In genomic region chr22:39515266-39516050, GRCh38 we compare ENCODE assay signal across 23 cellular contexts. TPM values are rescaled to one million over a fixed set of nuclear protein-coding genes. Genes with fewer than 3 reads are reported as not detected.
A peak's percentile ranks its signal among the peaks of the same experiment; 100 is the strongest.
DNase-seq lines count a peak whose midpoint lies in the region; ATAC-seq, FAIRE-seq and TF ChIP-seq lines count a peak whose summit lies in the region.
"Had no signal": no experiment of that assay in that cellular context is flagged by ENCODE, and none has a peak within 500 bp of the region (broad histone marks: within the 10 kb centered on the region; RNA-seq: fewer than 3 reads in every experiment).

No MANE protein-coding gene starts in this region.

- no peak overlapping the region for H3K27ac ChIP-seq in CD4-positive, alpha-beta memory T cell (ENCODE audit: low read depth, low read length)
- H3K27ac ChIP-seq: brain microvascular endothelial cell, parathyroid adenoma, sigmoid colon, stomach, upper lobe of right lung had no signal

- no peak overlapping the region for H3K4me3 Mint-ChIP-seq in CD4-positive, alpha-beta memory T cell
- H3K4me3 Mint-ChIP-seq in activated CD8-positive, alpha-beta T cell treated with anti-CD3 and anti-CD28 coated beads, Interleukin-2, amount 10 ng/mL, durations not matched to agents 7 days and 5 days, result no peak overlapping the region
- no peak overlapping the region for H3K4me3 Mint-ChIP-seq in Caco-2 (ENCODE audit: unreplicated experiment)
- H3K4me3 Mint-ChIP-seq: B cell had no signal

- no peak overlapping the region for H3K4me3 ChIP-seq in CD4-positive, alpha-beta memory T cell (ENCODE audit: low read length in 2 of 2)
- H3K4me3 ChIP-seq in Caco-2 (ENCODE audit: low read depth, low read length), result no peak overlapping the region
- H3K4me3 ChIP-seq: sigmoid colon, stomach, upper lobe of right lung had no signal

- peaks cover 37 to 65% of the 10 kb centered on the region in 2 donors for H3K36me3 Mint-ChIP-seq in CD4-positive, alpha-beta memory T cell
- peaks cover 64% of the 10 kb centered on the region for H3K36me3 Mint-ChIP-seq in activated CD8-positive, alpha-beta T cell treated with anti-CD3 and anti-CD28 coated beads, Interleukin-2, amount 10 ng/mL, durations not matched to agents 7 days and 5 days (ENCODE audit: low read depth)
- peaks cover 83% of the 10 kb centered on the region for H3K36me3 Mint-ChIP-seq in Caco-2 (ENCODE audit: insufficient read depth, unreplicated experiment)

- no TSS peak for BruUV-seq in Caco-2 (replicated peaks; lab: Mats Ljungman, UMichigan)

- peak; percentile 4 for FAIRE-seq in GM19239 (lab: Jason Lieb, UNC)
- FAIRE-seq: colon had no signal

- peaks cover 14% of the 10 kb centered on the region for H3K4me1 ChIP-seq in CD4-positive, alpha-beta memory T cell (ENCODE audit: insufficient read depth, low read length)
- peaks cover 13% of the 10 kb centered on the region; the same call in 1 of the 2 replicates for H3K4me1 ChIP-seq in Caco-2
- H3K4me1 ChIP-seq: parathyroid adenoma had no signal

- TF ChIP-seq CTCF in Caco-2 (IDR thresholded peaks at IDR 0.05; ENCODE audit: insufficient read depth in 1 of 2, low read depth in 1 of 2, low read length in 1 of 2, severe bottlenecking in 1 of 2, unreplicated experiment in 1 of 2) (no peak), omental fat pad (IDR thresholded peaks at IDR 0.05) (no peak)

- peaks cover 9 to 28% (median 19%) of the 10 kb centered on the region in 4 donors for H3K4me1 Mint-ChIP-seq in CD4-positive, alpha-beta memory T cell
- peaks cover 39% of the 10 kb centered on the region for H3K4me1 Mint-ChIP-seq in activated CD8-positive, alpha-beta T cell treated with anti-CD3 and anti-CD28 coated beads, Interleukin-2, amount 10 ng/mL, durations not matched to agents 7 days and 5 days (ENCODE audit: low read depth)
- H3K4me1 Mint-ChIP-seq in Caco-2 (ENCODE audit: low read depth, unreplicated experiment), result peaks cover 28% of the 10 kb centered on the region

- POLR2A ChIA-PET in CD4-positive, alpha-beta memory T cell (lab: Charles Lee; ENCODE audit: partially characterized antibody), result interaction anchor here (1.2 to 2.2 kb wide), 5 partner anchors 9 to 118 kb away, joined by 3 to 11 read pairs (median 8); partner anchors contain the start of gene MIEF1
- POLR2A ChIA-PET in activated CD8-positive, alpha-beta T cell treated with anti-CD3 and anti-CD28 coated beads, Interleukin-2, amount 10 ng/mL, durations not matched to agents 7 days and 5 days (lab: Charles Lee), result interaction anchor here (0.6 to 0.9 kb wide), 4 partner anchors 13 to 258 kb away, joined by 3 to 4 read pairs (median 3); no protein-coding TSS in a partner anchor
- POLR2A ChIA-PET in Caco-2 (lab: Charles Lee), result interaction anchor here (0.6 kb wide), 2 partner anchors 14 to 15 kb away, joined by 3 read pairs; partner anchors contain the start of gene MIEF1

- H3K27ac Mint-ChIP-seq in CD4-positive, alpha-beta memory T cell, result peak overlapping the region in 4 of 7 donors; percentile 32 to 77 (median 55)
- peak overlapping the region; percentile 41 for H3K27ac Mint-ChIP-seq in activated CD8-positive, alpha-beta T cell treated with anti-CD3 and anti-CD28 coated beads, Interleukin-2, amount 10 ng/mL, durations not matched to agents 7 days and 5 days
- no peak overlapping the region for H3K27ac Mint-ChIP-seq in Caco-2 (ENCODE audit: unreplicated experiment)

- intact Hi-C loops in CD4-positive, alpha-beta memory T cell (cut with micrococcal nuclease), result no loop called here
- intact Hi-C loops in Caco-2 (cut with micrococcal nuclease; ENCODE audit: unreplicated experiment), result no loop called here

- CTCF ChIA-PET in CD4-positive, alpha-beta memory T cell (lab: Charles Lee; ENCODE audit: partially characterized antibody), result interaction anchor here (0.9 to 9.5 kb wide), 16 partner anchors 8 to 345 kb away, joined by 3 to 100 read pairs (median 8); partner anchors contain the start of genes MIEF1, RPS19BP1 and TAB1
- CTCF ChIA-PET in activated CD8-positive, alpha-beta T cell treated with anti-CD3 and anti-CD28 coated beads, Interleukin-2, amount 10 ng/mL, durations not matched to agents 7 days and 5 days (lab: Charles Lee), result interaction anchor here (0.6 to 6.0 kb wide), 11 partner anchors 14 to 541 kb away, joined by 3 to 81 read pairs (median 4); partner anchors contain the start of genes MIEF1, RPS19BP1 and TAB1
- CTCF ChIA-PET in Caco-2 (lab: Charles Lee), result interaction anchor here (1.2 to 1.4 kb wide), 3 partner anchors 22 to 99 kb away, joined by 3 to 5 read pairs (median 5); no protein-coding TSS in a partner anchor

- ATAC-seq in activated CD8-positive, alpha-beta T cell treated with anti-CD3 and anti-CD28 coated beads, Interleukin-2, amount 10 ng/mL, durations not matched to agents 7 days and 5 days, result no peak
- ATAC-seq in HG03565 (IDR thresholded peaks at IDR 0.05; ENCODE audit: unreplicated experiment) (no peak), omental fat pad (ENCODE audit: low FRiP score) (no peak)
- ATAC-seq: Right ventricle myocardium inferior, upper lobe of right lung had no signal

- H3K27me3 ChIP-seq in CD4-positive, alpha-beta memory T cell (ENCODE audit: insufficient read depth, low read length), result no peaks in the 10 kb centered on the region
- H3K27me3 ChIP-seq in Caco-2 (replicated peaks; ENCODE audit: control insufficient read depth, insufficient read depth, low read length), result no peaks in the 10 kb centered on the region
- H3K27me3 ChIP-seq: brain microvascular endothelial cell, sigmoid colon, stomach, upper lobe of right lung had no signal

- no peak for DNase-seq in CD4-positive, alpha-beta memory T cell
- DNase-seq in GM19239 (ENCODE audit: insufficient read length, low spot score), result no peak
- no peak for DNase-seq in activated CD8-positive, alpha-beta T cell treated with anti-CD3 and anti-CD28 coated beads, Interleukin-2, amount 10 ng/mL, durations not matched to agents 7 days and 5 days
- peak; percentile 41 for DNase-seq in kidney glomerular epithelial cell (lab: John Stamatoyannopoulos, UW)
- no peak for DNase-seq in Caco-2
- DNase-seq in omental fat pad (ENCODE audit: low spot score), result no peak
- DNase-seq: activated gamma-delta T cell treated with Interleukin-2 at 50 U/mL for 16 hours, brain microvascular endothelial cell, EL, NCI-H146, NCI-H2171, NCI-H526 treated with DMSO at 0.1 percent for 48 hours, sigmoid colon, stomach, SW 1271, upper lobe of right lung had no signal

- no peaks in the 10 kb centered on the region for H3K9me3 ChIP-seq in CD4-positive, alpha-beta memory T cell (ENCODE audit: control insufficient read depth in 1 of 2, low read length in 2 of 2)
- H3K9me3 ChIP-seq in Caco-2, result no peaks in the 10 kb centered on the region
- H3K9me3 ChIP-seq: sigmoid colon, stomach, upper lobe of right lung had no signal

- peaks cover 0 to 5% (median 1%) of the 10 kb centered on the region in 8 donors for H3K9me3 Mint-ChIP-seq in CD4-positive, alpha-beta memory T cell
- no peaks in the 10 kb centered on the region for H3K9me3 Mint-ChIP-seq in activated CD8-positive, alpha-beta T cell treated with anti-CD3 and anti-CD28 coated beads, Interleukin-2, amount 10 ng/mL, durations not matched to agents 7 days and 5 days (ENCODE audit: insufficient read depth)
- H3K9me3 Mint-ChIP-seq in Caco-2 (ENCODE audit: unreplicated experiment), result no peaks in the 10 kb centered on the region

- H3K27me3 Mint-ChIP-seq in CD4-positive, alpha-beta memory T cell, result peaks cover 3 to 4% of the 10 kb centered on the region in 2 donors
- no peaks in the 10 kb centered on the region for H3K27me3 Mint-ChIP-seq in activated CD8-positive, alpha-beta T cell treated with anti-CD3 and anti-CD28 coated beads, Interleukin-2, amount 10 ng/mL, durations not matched to agents 7 days and 5 days (ENCODE audit: low read depth)
- no peaks in the 10 kb centered on the region for H3K27me3 Mint-ChIP-seq in Caco-2 (ENCODE audit: insufficient read depth, unreplicated experiment)
- H3K27me3 Mint-ChIP-seq: B cell had no signal

- peaks cover 47% of the 10 kb centered on the region for H3K36me3 ChIP-seq in CD4-positive, alpha-beta memory T cell (ENCODE audit: insufficient read depth, low read length)
- H3K36me3 ChIP-seq in Caco-2 (ENCODE audit: control insufficient read depth, insufficient read depth, low read length), result peaks cover 11% of the 10 kb centered on the region

RNA-seq across cellular contexts. Expression of gene ATF4, which starts 4.9 kb away (rescaled TPM):
- 100 to 1,000 TPM; 265 to 278 TPM for total RNA-seq in CD4-positive, alpha-beta memory T cell
- 100 to 1,000 TPM in 1 of 2 donors, 10 to 100 TPM in 1; 44.4 to 109 TPM for polyA plus RNA-seq in CD4-positive, alpha-beta memory T cell
- total RNA-seq in activated CD8-positive, alpha-beta T cell treated with anti-CD3 and anti-CD28 coated beads, Interleukin-2, amount 10 ng/mL, durations not matched to agents 7 days and 5 days, result 100 to 1,000 TPM; 412 to 426 TPM
- total RNA-seq in Caco-2 (2022) (610 and 647 TPM in 2 replicates), omental fat pad (100 to 1,000 TPM; 258 to 714 (median 610) TPM)

RNA-seq across cellular contexts. Expression of gene MIEF1, which starts 13.4 kb away (rescaled TPM):
- total RNA-seq in CD4-positive, alpha-beta memory T cell, result 10 to 100 TPM; 40.5 to 44.3 TPM
- 10 to 100 TPM; 15.4 to 27.5 TPM for polyA plus RNA-seq in CD4-positive, alpha-beta memory T cell
- 10 to 100 TPM; 37.9 to 38.2 TPM for total RNA-seq in activated CD8-positive, alpha-beta T cell treated with anti-CD3 and anti-CD28 coated beads, Interleukin-2, amount 10 ng/mL, durations not matched to agents 7 days and 5 days
- total RNA-seq in Caco-2 (2022), result 47.4 and 49.4 TPM in 2 replicates
- total RNA-seq in omental fat pad, result 10 to 100 TPM; 23.6 to 46.0 (median 32.4) TPM

RNA-seq across cellular contexts. Expression of gene RPS19BP1, which starts 17.1 kb away (rescaled TPM):
- total RNA-seq in CD4-positive, alpha-beta memory T cell, result 10 to 100 TPM; 66.9 to 67.1 TPM
- 100 to 1,000 TPM; 103 to 112 TPM for polyA plus RNA-seq in CD4-positive, alpha-beta memory T cell
- total RNA-seq in activated CD8-positive, alpha-beta T cell treated with anti-CD3 and anti-CD28 coated beads, Interleukin-2, amount 10 ng/mL, durations not matched to agents 7 days and 5 days, result 10 to 100 TPM; 80.1 to 80.2 TPM
- total RNA-seq in Caco-2 (2022), result 85.8 and 88.0 TPM in 2 replicates
- total RNA-seq in omental fat pad, result 100 to 1,000 TPM; 103 to 157 (median 133) TPM

RNA-seq across cellular contexts. Expression of gene CACNA1I, which starts 55.1 kb away (rescaled TPM):
- 10 to 100 TPM; 57.8 to 58.0 TPM for total RNA-seq in CD4-positive, alpha-beta memory T cell
- polyA plus RNA-seq in CD4-positive, alpha-beta memory T cell, result 1 to 10 TPM in 1 of 2 donors, under 1 TPM in 1; 0.30 to 1.6 TPM
- under 1 TPM; 0.60 to 0.74 TPM for total RNA-seq in activated CD8-positive, alpha-beta T cell treated with anti-CD3 and anti-CD28 coated beads, Interleukin-2, amount 10 ng/mL, durations not matched to agents 7 days and 5 days
- total RNA-seq in Caco-2 (2022) (not detected in 2 replicates), omental fat pad (under 1 TPM; 0.09 to 0.38 (median 0.26) TPM)
- total RNA-seq: lung microvascular endothelial cell, Right ventricle myocardium inferior had no signal

RNA-seq across cellular contexts. Expression of gene MGAT3, which starts 58.6 kb away (rescaled TPM):
- under 1 TPM; 0.19 to 0.73 TPM for total RNA-seq in CD4-positive, alpha-beta memory T cell
- not detected for polyA plus RNA-seq in CD4-positive, alpha-beta memory T cell
- 10 to 100 TPM in 1 of 2 experiments, 1 to 10 TPM in 1; 9.1 to 10.0 TPM for total RNA-seq in activated CD8-positive, alpha-beta T cell treated with anti-CD3 and anti-CD28 coated beads, Interleukin-2, amount 10 ng/mL, durations not matched to agents 7 days and 5 days
- total RNA-seq in Caco-2 (2022) (15.5 and 16.6 TPM in 2 replicates), omental fat pad (10 to 100 TPM in 2 of 4 donors, 1 to 10 TPM in 2; 4.1 to 23.5 (median 9.9) TPM)
- total RNA-seq: lung microvascular endothelial cell, MCF 10A had no signal
